In the genomic region with DNA sequence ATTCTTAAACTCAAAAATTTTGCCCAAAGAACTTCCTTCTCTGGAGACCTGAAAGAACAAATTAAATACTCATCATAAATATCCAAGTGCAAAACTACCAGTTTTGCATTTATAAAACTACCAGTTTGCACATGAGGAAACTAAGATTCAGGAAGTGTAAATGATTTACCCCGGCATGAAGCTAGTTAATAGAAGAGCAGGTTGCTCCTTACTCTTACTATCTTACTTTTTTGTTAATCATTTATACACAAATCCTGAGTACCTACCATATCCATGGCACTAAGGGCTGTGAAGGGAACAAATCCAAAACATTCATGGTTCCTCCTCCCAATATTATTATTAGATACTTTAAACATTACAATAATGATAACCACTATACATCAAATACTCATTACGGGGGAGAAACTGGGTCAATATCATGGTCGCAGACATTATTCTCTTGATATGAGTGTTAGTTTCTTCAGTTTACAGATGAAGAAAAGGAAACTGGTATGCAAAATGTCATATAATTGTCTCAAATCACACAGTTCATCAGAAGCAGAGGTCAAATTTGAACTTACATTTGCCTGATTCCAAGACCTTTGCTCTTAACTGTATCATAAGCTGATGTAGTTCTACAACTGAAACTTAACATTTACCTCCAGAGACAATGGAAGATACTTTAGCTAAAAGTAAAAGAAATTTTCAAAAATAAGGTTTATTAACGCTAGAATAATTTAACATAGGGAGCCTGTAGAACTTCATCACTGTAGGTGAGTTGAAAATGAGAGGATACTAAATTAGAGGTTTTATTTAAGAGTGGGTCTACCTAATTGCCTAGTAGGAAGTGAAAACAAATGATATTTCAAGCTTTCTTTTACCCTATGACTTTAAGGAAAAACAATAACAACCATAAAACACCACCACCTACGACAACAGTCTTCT, we compare ENCODE assay signal across 1 cellular context.
TF ChIP-seq lines count a peak whose summit lies in the region.

No MANE protein-coding gene starts in this region.

TF ChIP-seq in HepG2, 621 proteins besides CTCF, POLR2A, EP300 and RAD21 (continued from another document):
- TF ChIP-seq ZNF83 (CRISPR knock-in tag; IDR thresholded peaks at IDR 0.05; ENCODE audit: borderline replicate concordance) (no peak), ZNF670 (CRISPR knock-in tag; IDR thresholded peaks at IDR 0.05; ENCODE audit: borderline replicate concordance) (no peak), HNRNPH1 (optimal IDR thresholded peaks at IDR 0.05; ENCODE audit: low read depth, low read length) (no peak), MTF1 (CRISPR knock-in tag; IDR thresholded peaks at IDR 0.05) (no peak), SMYD3 (CRISPR knock-in tag; IDR thresholded peaks at IDR 0.05) (no peak), NR1H2 (CRISPR knock-in tag; IDR thresholded peaks at IDR 0.05; ENCODE audit: borderline replicate concordance, low read depth) (no peak), ELF1 (CRISPR knock-in tag; IDR thresholded peaks at IDR 0.05) (no peak), NFKBIZ (CRISPR knock-in tag; IDR thresholded peaks at IDR 0.05) (no peak), ZNF101 (CRISPR knock-in tag; IDR thresholded peaks at IDR 0.05; ENCODE audit: borderline replicate concordance, low read depth) (no peak), ISX (CRISPR knock-in tag; conservative IDR thresholded peaks at IDR 0.05) (no peak), ZNF724P (CRISPR knock-in tag; IDR thresholded peaks at IDR 0.05; ENCODE audit: borderline replicate concordance) (no peak), RORA (CRISPR knock-in tag; IDR thresholded peaks at IDR 0.05) (no peak), PAWR (CRISPR knock-in tag; IDR thresholded peaks at IDR 0.05; ENCODE audit: borderline replicate concordance) (no peak), EEA1 (CRISPR knock-in tag; IDR thresholded peaks at IDR 0.05; ENCODE audit: borderline replicate concordance) (no peak), NCOR1 (IDR thresholded peaks at IDR 0.05; ENCODE audit: borderline replicate concordance, low read length) (no peak)
- TF ChIP-seq, protein P1, sequence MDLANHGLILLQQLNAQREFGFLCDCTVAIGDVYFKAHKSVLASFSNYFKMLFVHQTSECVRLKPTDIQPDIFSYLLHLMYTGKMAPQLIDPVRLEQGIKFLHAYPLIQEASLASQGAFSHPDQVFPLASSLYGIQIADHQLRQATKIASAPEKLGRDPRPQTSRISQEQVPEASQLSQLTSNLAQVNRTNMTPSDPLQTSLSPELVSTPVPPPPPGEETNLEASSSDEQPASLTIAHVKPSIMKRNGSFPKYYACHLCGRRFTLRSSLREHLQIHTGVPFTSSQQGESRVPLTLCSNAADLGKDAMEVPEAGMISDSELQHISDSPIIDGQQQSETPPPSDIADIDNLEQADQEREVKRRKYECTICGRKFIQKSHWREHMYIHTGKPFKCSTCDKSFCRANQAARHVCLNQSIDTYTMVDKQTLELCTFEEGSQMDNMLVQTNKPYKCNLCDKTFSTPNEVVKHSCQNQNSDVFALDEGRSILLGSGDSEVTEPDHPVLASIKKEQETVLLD (CRISPR knock-in tag; IDR thresholded peaks at IDR 0.05; ENCODE audit: low read depth), result no peak
- TF ChIP-seq, protein P2, sequence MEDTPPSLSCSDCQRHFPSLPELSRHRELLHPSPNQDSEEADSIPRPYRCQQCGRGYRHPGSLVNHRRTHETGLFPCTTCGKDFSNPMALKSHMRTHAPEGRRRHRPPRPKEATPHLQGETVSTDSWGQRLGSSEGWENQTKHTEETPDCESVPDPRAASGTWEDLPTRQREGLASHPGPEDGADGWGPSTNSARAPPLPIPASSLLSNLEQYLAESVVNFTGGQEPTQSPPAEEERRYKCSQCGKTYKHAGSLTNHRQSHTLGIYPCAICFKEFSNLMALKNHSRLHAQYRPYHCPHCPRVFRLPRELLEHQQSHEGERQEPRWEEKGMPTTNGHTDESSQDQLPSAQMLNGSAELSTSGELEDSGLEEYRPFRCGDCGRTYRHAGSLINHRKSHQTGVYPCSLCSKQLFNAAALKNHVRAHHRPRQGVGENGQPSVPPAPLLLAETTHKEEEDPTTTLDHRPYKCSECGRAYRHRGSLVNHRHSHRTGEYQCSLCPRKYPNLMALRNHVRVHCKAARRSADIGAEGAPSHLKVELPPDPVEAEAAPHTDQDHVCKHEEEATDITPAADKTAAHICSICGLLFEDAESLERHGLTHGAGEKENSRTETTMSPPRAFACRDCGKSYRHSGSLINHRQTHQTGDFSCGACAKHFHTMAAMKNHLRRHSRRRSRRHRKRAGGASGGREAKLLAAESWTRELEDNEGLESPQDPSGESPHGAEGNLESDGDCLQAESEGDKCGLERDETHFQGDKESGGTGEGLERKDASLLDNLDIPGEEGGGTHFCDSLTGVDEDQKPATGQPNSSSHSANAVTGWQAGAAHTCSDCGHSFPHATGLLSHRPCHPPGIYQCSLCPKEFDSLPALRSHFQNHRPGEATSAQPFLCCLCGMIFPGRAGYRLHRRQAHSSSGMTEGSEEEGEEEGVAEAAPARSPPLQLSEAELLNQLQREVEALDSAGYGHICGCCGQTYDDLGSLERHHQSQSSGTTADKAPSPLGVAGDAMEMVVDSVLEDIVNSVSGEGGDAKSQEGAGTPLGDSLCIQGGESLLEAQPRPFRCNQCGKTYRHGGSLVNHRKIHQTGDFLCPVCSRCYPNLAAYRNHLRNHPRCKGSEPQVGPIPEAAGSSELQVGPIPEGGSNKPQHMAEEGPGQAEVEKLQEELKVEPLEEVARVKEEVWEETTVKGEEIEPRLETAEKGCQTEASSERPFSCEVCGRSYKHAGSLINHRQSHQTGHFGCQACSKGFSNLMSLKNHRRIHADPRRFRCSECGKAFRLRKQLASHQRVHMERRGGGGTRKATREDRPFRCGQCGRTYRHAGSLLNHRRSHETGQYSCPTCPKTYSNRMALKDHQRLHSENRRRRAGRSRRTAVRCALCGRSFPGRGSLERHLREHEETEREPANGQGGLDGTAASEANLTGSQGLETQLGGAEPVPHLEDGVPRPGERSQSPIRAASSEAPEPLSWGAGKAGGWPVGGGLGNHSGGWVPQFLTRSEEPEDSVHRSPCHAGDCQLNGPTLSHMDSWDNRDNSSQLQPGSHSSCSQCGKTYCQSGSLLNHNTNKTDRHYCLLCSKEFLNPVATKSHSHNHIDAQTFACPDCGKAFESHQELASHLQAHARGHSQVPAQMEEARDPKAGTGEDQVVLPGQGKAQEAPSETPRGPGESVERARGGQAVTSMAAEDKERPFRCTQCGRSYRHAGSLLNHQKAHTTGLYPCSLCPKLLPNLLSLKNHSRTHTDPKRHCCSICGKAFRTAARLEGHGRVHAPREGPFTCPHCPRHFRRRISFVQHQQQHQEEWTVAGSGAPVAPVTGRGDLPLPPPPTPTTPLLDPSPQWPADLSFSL (CRISPR knock-in tag; IDR thresholded peaks at IDR 0.05), result no peak
- TF ChIP-seq, protein P3, sequence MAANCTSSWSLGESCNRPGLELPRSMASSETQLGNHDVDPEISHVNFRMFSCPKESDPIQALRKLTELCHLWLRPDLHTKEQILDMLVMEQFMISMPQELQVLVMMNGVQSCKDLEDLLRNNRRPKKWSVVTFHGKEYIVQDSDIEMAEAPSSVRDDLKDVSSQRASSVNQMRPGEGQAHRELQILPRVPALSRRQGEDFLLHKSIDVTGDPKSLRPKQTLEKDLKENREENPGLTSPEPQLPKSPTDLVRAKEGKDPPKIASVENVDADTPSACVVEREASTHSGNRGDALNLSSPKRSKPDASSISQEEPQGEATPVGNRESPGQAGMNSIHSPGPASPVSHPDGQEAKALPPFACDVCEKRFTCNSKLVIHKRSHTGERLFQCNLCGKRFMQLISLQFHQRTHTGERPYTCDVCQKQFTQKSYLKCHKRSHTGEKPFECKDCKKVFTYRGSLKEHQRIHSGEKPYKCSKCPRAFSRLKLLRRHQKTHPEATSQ (CRISPR knock-in tag; IDR thresholded peaks at IDR 0.05; ENCODE audit: borderline replicate concordance), result no peak
